1 cellular context compared by ENCODE assay signal in genomic region chr3:52343946-52344600, GRCh38.
TF ChIP-seq lines count a peak whose summit lies in the region.

No MANE protein-coding gene starts in this region.

TF ChIP-seq in GM23338, 12 proteins besides CTCF, POLR2A, EP300 and RAD21:
- TF ChIP-seq POLR2AphosphoS5 (IDR thresholded peaks at IDR 0.05; ENCODE audit: low read depth) (no peak), REST (IDR thresholded peaks at IDR 0.05; ENCODE audit: unreplicated experiment) (no peak)
TF ChIP-seq in GM23338: peak in this region for 0.
